Comparison of ENCODE assay signal across 6 cellular contexts in genomic region chr12:55746147-55746912, GRCh38. TPM values are rescaled to one million over a fixed set of nuclear protein-coding genes. Genes with fewer than 3 reads are reported as not detected.
A peak's percentile ranks its signal among the peaks of the same experiment; 100 is the strongest.
DNase-seq lines count a peak whose midpoint lies in the region; ATAC-seq and TF ChIP-seq lines count a peak whose summit lies in the region.

No MANE protein-coding gene starts in this region.

- no peaks in the 10 kb centered on the region for H3K36me3 Mint-ChIP-seq in glutamatergic neuron (ENCODE audit: unreplicated experiment)

- H3K9me3 Mint-ChIP-seq in glutamatergic neuron (ENCODE audit: unreplicated experiment): peaks cover 21% of the 10 kb centered on the region

- DNase-seq in right atrium auricular region (ENCODE audit: low spot score) (no peak), Right ventricle myocardium inferior (ENCODE audit: missing footprints) (no peak), glutamatergic neuron (no peak), vagina (ENCODE audit: extremely low spot score in 2 of 2) (no peak), NOMO-1 treated with dmso at 0.1 percent for 144 hours (lab: John Stamatoyannopoulos, UW; ENCODE audit: unreplicated experiment) (no peak)

- intact Hi-C loops in Right ventricle myocardium inferior (cut with DNase I): no loop called here
- intact Hi-C loops in vagina (cut with DNase I): loop anchor here (10.0 kb wide), 1 partner anchor 48 kb away; no protein-coding TSS in a partner anchor

- no peak for TF ChIP-seq POLR2A in vagina (IDR thresholded peaks at IDR 0.05)

- peaks cover 52% of the 10 kb centered on the region for H3K4me1 Mint-ChIP-seq in glutamatergic neuron (ENCODE audit: low read depth, unreplicated experiment)

- H3K27me3 Mint-ChIP-seq in glutamatergic neuron (ENCODE audit: unreplicated experiment): peaks cover 13% of the 10 kb centered on the region

- H3K4me1 ChIP-seq in right atrium auricular region: peaks cover 0 to 38% of the 10 kb centered on the region in 2 donors
- H3K4me1 ChIP-seq in vagina: peaks cover 37% of the 10 kb centered on the region

- H3K36me3 ChIP-seq in right atrium auricular region (peaks cover under 1% of the 10 kb centered on the region), vagina (peaks cover 0 to 5% of the 10 kb centered on the region in 2 donors)

- H3K27ac Mint-ChIP-seq in glutamatergic neuron (ENCODE audit: unreplicated experiment): peak overlapping the region; percentile 97

- H3K4me3 ChIP-seq in right atrium auricular region (no peak overlapping the region), vagina (peak overlapping the region in 1 of 2 donors; percentile 22)

- TF ChIP-seq CTCF in right atrium auricular region (IDR thresholded peaks at IDR 0.05) (no peak), glutamatergic neuron (IDR thresholded peaks at IDR 0.05; ENCODE audit: partially characterized antibody, unreplicated experiment) (no peak), vagina (IDR thresholded peaks at IDR 0.05) (no peak)

- H3K27me3 ChIP-seq in right atrium auricular region (no peaks in the 10 kb centered on the region), vagina (no peaks in the 10 kb centered on the region)

- no peaks in the 10 kb centered on the region for H3K9me3 ChIP-seq in right atrium auricular region
- no peaks in the 10 kb centered on the region for H3K9me3 ChIP-seq in vagina

- ATAC-seq in Right ventricle myocardium inferior (no peak), HG03520 (IDR thresholded peaks at IDR 0.05; ENCODE audit: unreplicated experiment) (no peak)

- H3K27ac ChIP-seq in right atrium auricular region: peak overlapping the region; percentile 70 to 75
- peak overlapping the region; percentile 80 for H3K27ac ChIP-seq in vagina

- H3K4me3 Mint-ChIP-seq in glutamatergic neuron (ENCODE audit: unreplicated experiment): peak overlapping the region; percentile 89

RNA-seq across cellular contexts. Expression of gene GDF11, which starts 3.4 kb away (rescaled TPM):
- total RNA-seq in right atrium auricular region: 1 to 10 TPM; 8.1 to 8.6 TPM
- 9.7 TPM for total RNA-seq in Right ventricle myocardium inferior
- 52.4 TPM for total RNA-seq in glutamatergic neuron (ENCODE audit: unreplicated experiment)
- 7.6 TPM for total RNA-seq in vagina

RNA-seq across cellular contexts. Expression of gene CD63, which starts 17.5 kb away (rescaled TPM):
- total RNA-seq in right atrium auricular region: 1,000 to 10,000 TPM; 1,041 to 1,122 TPM
- total RNA-seq in Right ventricle myocardium inferior: 790 TPM
- 619 TPM for total RNA-seq in glutamatergic neuron (ENCODE audit: unreplicated experiment)
- total RNA-seq in vagina: 568 TPM

RNA-seq across cellular contexts. Expression of gene RDH5, which starts 26.1 kb away (rescaled TPM):
- total RNA-seq in right atrium auricular region (10 to 100 TPM; 13.0 to 22.4 TPM), Right ventricle myocardium inferior (12.9 TPM), glutamatergic neuron (ENCODE audit: unreplicated experiment) (6.6 TPM), vagina (10.6 TPM)

RNA-seq across cellular contexts. Expression of gene BLOC1S1, which starts 30.5 kb away (rescaled TPM):
- total RNA-seq in right atrium auricular region (100 to 1,000 TPM; 177 to 187 TPM), Right ventricle myocardium inferior (128 TPM), glutamatergic neuron (ENCODE audit: unreplicated experiment) (71.2 TPM), vagina (173 TPM)

RNA-seq across cellular contexts. Expression of gene ITGA7, which starts 38.6 kb away (rescaled TPM):
- total RNA-seq in right atrium auricular region (100 to 1,000 TPM; 291 to 309 TPM), Right ventricle myocardium inferior (479 TPM), glutamatergic neuron (ENCODE audit: unreplicated experiment) (156 TPM), vagina (23.6 TPM)
